ENCODE assay signal across 10 cellular contexts in genomic region chr7:114405427-114405826, GRCh38. TPM values are rescaled to one million over a fixed set of nuclear protein-coding genes. Genes with fewer than 3 reads are reported as not detected.
DNase-seq lines count a peak whose midpoint lies in the region; ATAC-seq, FAIRE-seq and TF ChIP-seq lines count a peak whose summit lies in the region.
"Had no signal": no experiment of that assay in that cellular context is flagged by ENCODE, and none has a peak within 500 bp of the region (broad histone marks: within the 10 kb centered on the region; RNA-seq: fewer than 3 reads in every experiment).

No MANE protein-coding gene starts in this region.

- DNase-seq in NCI-H2029 treated with DMSO at 0.1 percent for 48 hours (lab: John Stamatoyannopoulos, UW): peak; percentile 48
- DNase-seq in NCI-H2029 (lab: John Stamatoyannopoulos, UW): no peak
- peak; percentile 34 for DNase-seq in PC-3
- no peak for DNase-seq in MG63
- no peak for DNase-seq in stimulated activated CD8-positive, alpha-beta memory T cell treated with anti-CD3 and anti-CD28 coated beads, Interleukin-4, amount 100 ng/mL, for 48 hours
- DNase-seq in activated CD4-positive, alpha-beta memory T cell treated with anti-CD3 and anti-CD28 coated beads, Interleukin-2, amount 10 ng/mL, durations not matched to agents 7 days and 5 days: no peak

- TF ChIP-seq CTCF in PC-3 (conservative IDR thresholded peaks at IDR 0.05; ENCODE audit: low read depth, low read length): peak; percentile 58

- no peak overlapping the region for H3K9ac ChIP-seq in PC-3 (ENCODE audit: low read length)
- H3K9ac ChIP-seq: BLaER1 had no signal

- H3K9me3 ChIP-seq in PC-3 (ENCODE audit: low read length): no peaks in the 10 kb centered on the region
- no peaks in the 10 kb centered on the region for H3K9me3 ChIP-seq in MG63
- H3K9me3 ChIP-seq: BLaER1 had no signal

- no peak overlapping the region for H2AFZ ChIP-seq in PC-3 (ENCODE audit: low read length)

- H3K79me2 ChIP-seq in PC-3 (ENCODE audit: low read length): no peaks in the 10 kb centered on the region

- H3K27me3 Mint-ChIP-seq in activated CD4-positive, alpha-beta memory T cell treated with anti-CD3 and anti-CD28 coated beads, Interleukin-2, amount 10 ng/mL, durations not matched to agents 7 days and 5 days: no peaks in the 10 kb centered on the region

- H3K9me3 Mint-ChIP-seq in activated CD4-positive, alpha-beta memory T cell treated with anti-CD3 and anti-CD28 coated beads, Interleukin-2, amount 10 ng/mL, durations not matched to agents 7 days and 5 days: no peaks in the 10 kb centered on the region

- H3K4me3 ChIP-seq in PC-3 (ENCODE audit: low read length) (no peak overlapping the region), MG63 (no peak overlapping the region)
- H3K4me3 ChIP-seq: BLaER1 had no signal

- no peak overlapping the region for H3K27ac ChIP-seq in PC-3 (ENCODE audit: low read length)
- H3K27ac ChIP-seq: BLaER1 had no signal

- POLR2A ChIA-PET in PC-3 (lab: Charles Lee; ENCODE audit: unreplicated experiment): no interaction called here
- POLR2A ChIA-PET in activated CD4-positive, alpha-beta memory T cell treated with anti-CD3 and anti-CD28 coated beads, Interleukin-2, amount 10 ng/mL, durations not matched to agents 7 days and 5 days (lab: Charles Lee): no interaction called here

- no peak overlapping the region for H3K27ac Mint-ChIP-seq in activated CD4-positive, alpha-beta memory T cell treated with anti-CD3 and anti-CD28 coated beads, Interleukin-2, amount 10 ng/mL, durations not matched to agents 7 days and 5 days

- H3K9me2 ChIP-seq in PC-3 (replicated peaks; ENCODE audit: low read length): no peaks in the 10 kb centered on the region

- H3K36me3 Mint-ChIP-seq in activated CD4-positive, alpha-beta memory T cell treated with anti-CD3 and anti-CD28 coated beads, Interleukin-2, amount 10 ng/mL, durations not matched to agents 7 days and 5 days (ENCODE audit: low read depth): no peaks in the 10 kb centered on the region

- peak; percentile 97 for FAIRE-seq in islet of Langerhans (lab: Jason Lieb, UNC)

- H3K4me3 Mint-ChIP-seq in activated CD4-positive, alpha-beta memory T cell treated with anti-CD3 and anti-CD28 coated beads, Interleukin-2, amount 10 ng/mL, durations not matched to agents 7 days and 5 days: no peak overlapping the region

- intact Hi-C loops in PC-3 (cut with micrococcal nuclease): loop anchor here (1.0 kb wide), 2 partner anchors 323 to 379 kb away; no protein-coding TSS in a partner anchor

- CTCF ChIA-PET in PC-3 (lab: Charles Lee): interaction anchor here (0.6 kb wide), 1 partner anchor 520 kb away, joined by 3 read pairs; no protein-coding TSS in a partner anchor
- CTCF ChIA-PET in activated CD4-positive, alpha-beta memory T cell treated with anti-CD3 and anti-CD28 coated beads, Interleukin-2, amount 10 ng/mL, durations not matched to agents 7 days and 5 days (lab: Charles Lee): no interaction called here

- no peak overlapping the region for H3K4me2 ChIP-seq in PC-3 (ENCODE audit: low read length)
- H3K4me2 ChIP-seq: BLaER1 had no signal

- H3K4me1 ChIP-seq in PC-3 (ENCODE audit: insufficient read depth, low read length): no peaks in the 10 kb centered on the region
- H3K4me1 ChIP-seq: BLaER1 had no signal

- no peaks in the 10 kb centered on the region for H3F3A ChIP-seq in PC-3 (ENCODE audit: low read length, unreplicated experiment)

- no TSS peak for BruUV-seq in PC-3 (replicated peaks; lab: Mats Ljungman, UMichigan)

- H3K27me3 ChIP-seq in PC-3 (ENCODE audit: low read length) (peaks cover 30% of the 10 kb centered on the region), MG63 (no peaks in the 10 kb centered on the region)
- H3K27me3 ChIP-seq: BLaER1 had no signal

- peak; percentile 82 for ATAC-seq in HG03103 (IDR thresholded peaks at IDR 0.05; ENCODE audit: low read depth, unreplicated experiment)
- peak; percentile 64 for ATAC-seq in PC-3

- H4K20me1 ChIP-seq in PC-3 (ENCODE audit: low read length): no peaks in the 10 kb centered on the region
- H4K20me1 ChIP-seq: BLaER1 had no signal

- no peaks in the 10 kb centered on the region for H3K4me1 Mint-ChIP-seq in activated CD4-positive, alpha-beta memory T cell treated with anti-CD3 and anti-CD28 coated beads, Interleukin-2, amount 10 ng/mL, durations not matched to agents 7 days and 5 days

- H3K36me3 ChIP-seq in PC-3 (ENCODE audit: low read depth, low read length): no peaks in the 10 kb centered on the region
- no peaks in the 10 kb centered on the region for H3K36me3 ChIP-seq in MG63
- H3K36me3 ChIP-seq: BLaER1 had no signal

RNA-seq across cellular contexts. Expression of gene FOXP2, which starts 9.2 kb away (rescaled TPM):
- total RNA-seq in PC-3 (2014; rRNA removed): not detected in 2 replicates
- 0.20 TPM in 1 of 2 replicates, not detected in the other for total RNA-seq in MG63 (2014; rRNA removed; shearing (Covaris generic); ENCODE audit: low replicate concordance)
- not detected for total RNA-seq in activated CD4-positive, alpha-beta memory T cell treated with anti-CD3 and anti-CD28 coated beads, Interleukin-2, amount 10 ng/mL, durations not matched to agents 7 days and 5 days
- total RNA-seq: activated CD8-positive, alpha-beta memory T cell treated with anti-CD3 and anti-CD28 coated beads for 36 hours had no signal

Comparison
In these comparisons a context has a peak if more than half of its experiments do, and no peak if none do; other contexts are left out.
1. DNase-seq: peak in NCI-H2029 treated with DMSO at 0.1 percent for 48 hours (single experiment) and PC-3 (single experiment); none in NCI-H2029 (single experiment), MG63 (single experiment), stimulated activated CD8-positive, alpha-beta memory T cell treated with anti-CD3 and anti-CD28 coated beads, Interleukin-4, amount 100 ng/mL, for 48 hours (single experiment) and activated CD4-positive, alpha-beta memory T cell treated with anti-CD3 and anti-CD28 coated beads, Interleukin-2, amount 10 ng/mL, durations not matched to agents 7 days and 5 days (single experiment).